ENCODE assay signal across 13 cellular contexts in the genomic region with DNA sequence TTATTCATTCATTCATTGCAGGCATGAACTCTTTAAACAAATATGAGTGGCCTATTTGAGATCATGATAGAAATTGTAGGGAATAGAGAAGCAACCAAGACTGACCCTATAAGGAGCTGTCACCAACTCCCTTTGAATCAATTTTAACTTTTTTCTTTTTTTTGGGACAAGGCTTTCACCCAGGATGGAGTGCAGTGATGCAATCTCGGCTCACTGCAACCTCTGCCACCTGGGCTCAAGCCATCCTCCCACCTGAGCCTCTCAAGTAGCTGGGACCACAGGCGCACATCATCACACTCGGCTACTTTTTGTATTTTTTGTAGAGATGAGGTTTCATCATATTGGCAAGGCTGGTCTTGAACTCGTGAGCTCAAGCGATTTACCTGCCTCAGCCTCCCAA. TPM values are rescaled to one million over a fixed set of nuclear protein-coding genes. Genes with fewer than 3 reads are reported as not detected.
A peak's percentile ranks its signal among the peaks of the same experiment; 100 is the strongest.
DNase-seq lines count a peak whose midpoint lies in the region; ATAC-seq and TF ChIP-seq lines count a peak whose summit lies in the region.
"Had no signal": no experiment of that assay in that cellular context is flagged by ENCODE, and none has a peak within 500 bp of the region (broad histone marks: within the 10 kb centered on the region; RNA-seq: fewer than 3 reads in every experiment).

No MANE protein-coding gene starts in this region.

- H3K27ac ChIP-seq in suprapubic skin (no peak overlapping the region), ascending aorta (no peak overlapping the region)
- H3K27ac ChIP-seq: A549, WERI-Rb-1 had no signal

- no peaks in the 10 kb centered on the region for H3K36me3 ChIP-seq in suprapubic skin
- no peaks in the 10 kb centered on the region for H3K36me3 ChIP-seq in ascending aorta
- H3K36me3 ChIP-seq: MG63, WERI-Rb-1 had no signal

- H3K4me1 ChIP-seq in suprapubic skin (peaks cover 24% of the 10 kb centered on the region), ascending aorta (peaks cover 0 to 19% of the 10 kb centered on the region in 2 donors)
- H3K4me1 ChIP-seq: A549 had no signal

- H3K4me3 Mint-ChIP-seq in activated CD8-positive, alpha-beta memory T cell treated with anti-CD3 and anti-CD28 coated beads, Interleukin-2, amount 10 ng/mL, durations not matched to agents 7 days and 5 days, result peak overlapping the region; percentile 91
- peak overlapping the region; percentile 92 for H3K4me3 Mint-ChIP-seq in activated CD8-positive, alpha-beta T cell treated with anti-CD3 and anti-CD28 coated beads, Interleukin-2, amount 10 ng/mL, durations not matched to agents 7 days and 5 days
- H3K4me3 Mint-ChIP-seq in memory B cell, result peak overlapping the region; percentile 95

- H3K27me3 ChIP-seq in suprapubic skin, result no peaks in the 10 kb centered on the region
- no peaks in the 10 kb centered on the region for H3K27me3 ChIP-seq in ascending aorta
- H3K27me3 ChIP-seq: MG63 had no signal

- TF ChIP-seq POLR2A in suprapubic skin (IDR thresholded peaks at IDR 0.05), result no peak

- H3K27me3 Mint-ChIP-seq in activated CD8-positive, alpha-beta memory T cell treated with anti-CD3 and anti-CD28 coated beads, Interleukin-2, amount 10 ng/mL, durations not matched to agents 7 days and 5 days, result no peaks in the 10 kb centered on the region
- H3K27me3 Mint-ChIP-seq in activated CD8-positive, alpha-beta T cell treated with anti-CD3 and anti-CD28 coated beads, Interleukin-2, amount 10 ng/mL, durations not matched to agents 7 days and 5 days (ENCODE audit: low read depth), result no peaks in the 10 kb centered on the region
- no peaks in the 10 kb centered on the region for H3K27me3 Mint-ChIP-seq in memory B cell

- H3K27ac Mint-ChIP-seq in activated CD8-positive, alpha-beta memory T cell treated with anti-CD3 and anti-CD28 coated beads, Interleukin-2, amount 10 ng/mL, durations not matched to agents 7 days and 5 days, result peak overlapping the region; percentile 98
- peak overlapping the region; percentile 98 for H3K27ac Mint-ChIP-seq in activated CD8-positive, alpha-beta T cell treated with anti-CD3 and anti-CD28 coated beads, Interleukin-2, amount 10 ng/mL, durations not matched to agents 7 days and 5 days
- no peak overlapping the region for H3K27ac Mint-ChIP-seq in memory B cell

- no peak for DNase-seq in activated CD8-positive, alpha-beta memory T cell treated with anti-CD3 and anti-CD28 coated beads, Interleukin-2, amount 10 ng/mL, durations not matched to agents 7 days and 5 days
- no peak for DNase-seq in activated CD8-positive, alpha-beta memory T cell treated with anti-CD3 and anti-CD28 coated beads, Interleukin-2, amount 50 U/mL, for 4 hours
- DNase-seq in activated CD8-positive, alpha-beta T cell treated with anti-CD3 and anti-CD28 coated beads, Interleukin-2, amount 10 ng/mL, durations not matched to agents 7 days and 5 days, result no peak
- DNase-seq in memory B cell (ENCODE audit: low spot score in 2 of 2), result no peak
- DNase-seq in suprapubic skin (ENCODE audit: low spot score in 2 of 2), result no peak
- no peak for DNase-seq in ascending aorta (ENCODE audit: low spot score in 2 of 2)
- DNase-seq in stimulated activated CD4-positive, alpha-beta T cell treated with anti-CD3 and anti-CD28 coated beads, Interleukin-15, amount 100 ng/mL, for 24 hours, result no peak
- no peak for DNase-seq in epidermal melanocyte (ENCODE audit: insufficient read length, low spot score)
- DNase-seq: MG63; NK-92 treated with Interleukin-12 subunit alpha and Interleukin-12 subunit beta, amount 100 ng/mL, for 24 hours; occipital lobe; WERI-Rb-1 had no signal

- TF ChIP-seq CTCF in suprapubic skin (IDR thresholded peaks at IDR 0.05), result no peak
- TF ChIP-seq CTCF in ascending aorta (IDR thresholded peaks at IDR 0.05), result no peak

- WGBS in suprapubic skin, result 89% methylated on average over 5 of the region's 5 CpGs

- no peak for TF ChIP-seq EP300 in suprapubic skin (IDR thresholded peaks at IDR 0.05)

- intact Hi-C loops in ascending aorta (cut with DNase I), result loop anchor here (10.0 kb wide), 1 partner anchor 402 kb away; no protein-coding TSS in a partner anchor

- peaks cover 35% of the 10 kb centered on the region for H3K4me1 Mint-ChIP-seq in activated CD8-positive, alpha-beta memory T cell treated with anti-CD3 and anti-CD28 coated beads, Interleukin-2, amount 10 ng/mL, durations not matched to agents 7 days and 5 days
- peaks cover 51% of the 10 kb centered on the region for H3K4me1 Mint-ChIP-seq in activated CD8-positive, alpha-beta T cell treated with anti-CD3 and anti-CD28 coated beads, Interleukin-2, amount 10 ng/mL, durations not matched to agents 7 days and 5 days (ENCODE audit: low read depth)
- peaks cover 7% of the 10 kb centered on the region for H3K4me1 Mint-ChIP-seq in memory B cell

- ATAC-seq in activated CD8-positive, alpha-beta memory T cell treated with anti-CD3 and anti-CD28 coated beads, Interleukin-2, amount 10 ng/mL, durations not matched to agents 7 days and 5 days, result no peak
- no peak for ATAC-seq in activated CD8-positive, alpha-beta T cell treated with anti-CD3 and anti-CD28 coated beads, Interleukin-2, amount 10 ng/mL, durations not matched to agents 7 days and 5 days
- ATAC-seq in memory B cell (ENCODE audit: low read depth), result no peak
- ATAC-seq: A549 had no signal

- H3K4me3 ChIP-seq in suprapubic skin, result peak overlapping the region; percentile 50
- H3K4me3 ChIP-seq in ascending aorta, result peak overlapping the region in 1 of 2 donors; percentile 64
- H3K4me3 ChIP-seq: A549 had no signal

- H3K9me3 Mint-ChIP-seq in activated CD8-positive, alpha-beta memory T cell treated with anti-CD3 and anti-CD28 coated beads, Interleukin-2, amount 10 ng/mL, durations not matched to agents 7 days and 5 days (ENCODE audit: low read depth), result no peaks in the 10 kb centered on the region
- H3K9me3 Mint-ChIP-seq in activated CD8-positive, alpha-beta T cell treated with anti-CD3 and anti-CD28 coated beads, Interleukin-2, amount 10 ng/mL, durations not matched to agents 7 days and 5 days (ENCODE audit: insufficient read depth), result no peaks in the 10 kb centered on the region
- H3K9me3 Mint-ChIP-seq in memory B cell, result no peaks in the 10 kb centered on the region

- POLR2A ChIA-PET in activated CD8-positive, alpha-beta T cell treated with anti-CD3 and anti-CD28 coated beads, Interleukin-2, amount 10 ng/mL, durations not matched to agents 7 days and 5 days (lab: Charles Lee), result interaction anchor here (1.3 to 10.5 kb wide), 8 partner anchors 11 to 390 kb away, joined by 3 to 224 read pairs (median 4); a partner anchor contains a TSS

- H3K9me3 ChIP-seq in suprapubic skin (no peaks in the 10 kb centered on the region), ascending aorta (no peaks in the 10 kb centered on the region)
- H3K9me3 ChIP-seq: A549, MG63 had no signal

- CTCF ChIA-PET in activated CD8-positive, alpha-beta memory T cell treated with anti-CD3 and anti-CD28 coated beads, Interleukin-2, amount 10 ng/mL, durations not matched to agents 7 days and 5 days (lab: Charles Lee), result interaction anchor here (1.3 to 10.7 kb wide), 7 partner anchors 9 to 415 kb away, joined by 3 to 122 read pairs (median 5); no protein-coding TSS in a partner anchor
- CTCF ChIA-PET in activated CD8-positive, alpha-beta T cell treated with anti-CD3 and anti-CD28 coated beads, Interleukin-2, amount 10 ng/mL, durations not matched to agents 7 days and 5 days (lab: Charles Lee), result interaction anchor here (0.7 to 5.6 kb wide), 8 partner anchors 9 to 269 kb away, joined by 3 to 52 read pairs (median 4); a partner anchor contains a TSS

- H3K36me3 Mint-ChIP-seq in activated CD8-positive, alpha-beta memory T cell treated with anti-CD3 and anti-CD28 coated beads, Interleukin-2, amount 10 ng/mL, durations not matched to agents 7 days and 5 days, result peaks cover 42% of the 10 kb centered on the region
- peaks cover 43% of the 10 kb centered on the region for H3K36me3 Mint-ChIP-seq in activated CD8-positive, alpha-beta T cell treated with anti-CD3 and anti-CD28 coated beads, Interleukin-2, amount 10 ng/mL, durations not matched to agents 7 days and 5 days (ENCODE audit: low read depth)
- no peaks in the 10 kb centered on the region for H3K36me3 Mint-ChIP-seq in memory B cell

RNA-seq across cellular contexts. Expression of a gene that starts 17.1 kb away (rescaled TPM):
- 100 to 1,000 TPM; 186 to 205 TPM for total RNA-seq in activated CD8-positive, alpha-beta memory T cell treated with anti-CD3 and anti-CD28 coated beads, Interleukin-2, amount 10 ng/mL, durations not matched to agents 7 days and 5 days
- total RNA-seq in activated CD8-positive, alpha-beta T cell treated with anti-CD3 and anti-CD28 coated beads, Interleukin-2, amount 10 ng/mL, durations not matched to agents 7 days and 5 days, result 100 to 1,000 TPM; 229 to 231 TPM
- total RNA-seq in suprapubic skin (100 to 1,000 TPM; 121 to 182 (median 159) TPM), ascending aorta (62.5 TPM)
